Comparison of ENCODE assay signal across 2 cellular contexts in the genomic region with DNA sequence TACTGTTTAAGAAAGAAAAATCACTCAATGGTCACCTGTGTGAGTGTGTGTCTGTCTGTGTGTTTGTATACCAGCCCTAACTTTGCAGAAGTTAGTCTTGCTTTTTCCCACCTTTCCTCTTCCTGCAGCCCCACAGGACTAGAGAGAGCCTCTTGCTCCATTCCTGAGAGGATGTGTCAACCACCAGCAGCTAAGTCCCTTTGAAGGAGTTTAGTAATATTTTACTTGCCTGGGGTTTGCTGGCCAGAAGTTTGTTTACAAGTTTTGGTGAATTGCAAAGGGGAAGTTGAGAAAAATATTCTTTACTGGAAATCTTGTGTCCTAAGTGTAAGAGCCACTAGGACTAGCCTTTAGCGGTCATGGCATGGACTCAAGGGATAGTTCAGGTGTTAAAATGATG.
TF ChIP-seq lines count a peak whose summit lies in the region.

No MANE protein-coding gene starts in this region.

TF ChIP-seq in H1, 55 proteins besides CTCF, POLR2A, EP300 and RAD21:
- no peak for TF ChIP-seq CREB1 (IDR thresholded peaks at IDR 0.05)
- TF ChIP-seq ZNF274 (IDR thresholded peaks at IDR 0.05; ENCODE audit: borderline replicate concordance, extremely low read depth, low read length): no peak
- no peak for TF ChIP-seq FOSL1 (IDR thresholded peaks at IDR 0.05; ENCODE audit: insufficient read depth, low read depth, low read length)
- TF ChIP-seq RBBP5 (IDR thresholded peaks at IDR 0.05; ENCODE audit: borderline replicate concordance, low read depth, low read length): no peak

TF ChIP-seq in HepG2, 621 proteins besides CTCF, POLR2A, EP300 and RAD21:
- TF ChIP-seq, protein P1, sequence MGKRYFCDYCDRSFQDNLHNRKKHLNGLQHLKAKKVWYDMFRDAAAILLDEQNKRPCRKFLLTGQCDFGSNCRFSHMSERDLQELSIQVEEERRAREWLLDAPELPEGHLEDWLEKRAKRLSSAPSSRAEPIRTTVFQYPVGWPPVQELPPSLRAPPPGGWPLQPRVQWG (CRISPR knock-in tag; IDR thresholded peaks at IDR 0.05; ENCODE audit: borderline replicate concordance, low read depth): no peak
- TF ChIP-seq NR3C1 (CRISPR knock-in tag; IDR thresholded peaks at IDR 0.05) (no peak), ZBTB1 (CRISPR knock-in tag; IDR thresholded peaks at IDR 0.05; ENCODE audit: borderline replicate concordance) (no peak), ZNF317 (CRISPR knock-in tag; IDR thresholded peaks at IDR 0.05) (no peak)
- TF ChIP-seq, protein P2, sequence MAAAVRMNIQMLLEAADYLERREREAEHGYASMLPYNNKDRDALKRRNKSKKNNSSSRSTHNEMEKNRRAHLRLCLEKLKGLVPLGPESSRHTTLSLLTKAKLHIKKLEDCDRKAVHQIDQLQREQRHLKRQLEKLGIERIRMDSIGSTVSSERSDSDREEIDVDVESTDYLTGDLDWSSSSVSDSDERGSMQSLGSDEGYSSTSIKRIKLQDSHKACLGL (CRISPR knock-in tag; IDR thresholded peaks at IDR 0.05): no peak
